In genomic region chr3:124787490-124788195, GRCh38 we compare ENCODE assay signal across 12 cellular contexts. TPM values are rescaled to one million over a fixed set of nuclear protein-coding genes. Genes with fewer than 3 reads are reported as not detected.
DNase-seq lines count a peak whose midpoint lies in the region; TF ChIP-seq lines count a peak whose summit lies in the region.
"Had no signal": no experiment of that assay in that cellular context is flagged by ENCODE, and none has a peak within 500 bp of the region (broad histone marks: within the 10 kb centered on the region; RNA-seq: fewer than 3 reads in every experiment).

No MANE protein-coding gene starts in this region.

- H3K27me3 ChIP-seq in KMS-11 (ENCODE audit: insufficient read depth, low read depth) (no peaks in the 10 kb centered on the region), adipocyte (replicated peaks; ENCODE audit: control insufficient read depth, insufficient read depth, low read length) (no peaks in the 10 kb centered on the region), right atrium auricular region (no peaks in the 10 kb centered on the region)

- no peaks in the 10 kb centered on the region for H3K9me3 ChIP-seq in adipocyte (ENCODE audit: control insufficient read depth, low read length)
- H3K9me3 ChIP-seq in right atrium auricular region, result no peaks in the 10 kb centered on the region

- DNase-seq in adipocyte (ENCODE audit: low read depth) (peak; percentile 34), right atrium auricular region (ENCODE audit: low spot score) (no peak), stromal cell of bone marrow (ENCODE audit: low read depth) (peak; percentile 67), GOT3 (lab: John Stamatoyannopoulos, UW) (no peak), NCI-H2081 treated with DMSO at 0.1 percent for 48 hours (lab: John Stamatoyannopoulos, UW) (no peak)
- no peak for DNase-seq in stimulated activated CD4-positive, alpha-beta T cell treated with anti-CD3 and anti-CD28 coated beads, Interleukin-2, amount 100 ng/mL, for 48 hours
- DNase-seq: activated T-cell treated with anti-CD3 and anti-CD28 coated beads, Interleukin-2, amount 50 U/mL, for 48 hours; cortex of kidney; natural killer cell; NCI-H1694 treated with DMSO at 0.1 percent for 48 hours; stimulated activated naive CD4-positive, alpha-beta T cell treated with Interleukin-2 at 50 U/mL for 16 hours had no signal

- H3K4me3 ChIP-seq in KMS-11 (IDR thresholded peaks at IDR 0.05; ENCODE audit: insufficient read depth, low read depth, low read length), result no peak overlapping the region
- H3K4me3 ChIP-seq in adipocyte (ENCODE audit: low read length), result no peak overlapping the region
- no peak overlapping the region for H3K4me3 ChIP-seq in right atrium auricular region

- H3K4me1 ChIP-seq in KMS-11 (ENCODE audit: low read depth, poor library complexity, severe bottlenecking), result peaks cover 91% of the 10 kb centered on the region
- H3K4me1 ChIP-seq in adipocyte (ENCODE audit: control insufficient read depth, insufficient read depth, low read length), result peaks cover 39% of the 10 kb centered on the region
- peaks cover 0 to 73% of the 10 kb centered on the region in 2 donors for H3K4me1 ChIP-seq in right atrium auricular region

- H3K9ac ChIP-seq in KMS-11 (peak overlapping the region; percentile 77; the same call in 1 of the 2 replicates), adipocyte (ENCODE audit: low read length) (peak overlapping the region; percentile 59)

- no peak for TF ChIP-seq CTCF in KMS-11 (conservative IDR thresholded peaks at IDR 0.05; ENCODE audit: low read depth, low read length)
- TF ChIP-seq CTCF in right atrium auricular region (IDR thresholded peaks at IDR 0.05), result no peak

- H3K4me2 ChIP-seq in KMS-11, result peak overlapping the region; percentile 66

- peak overlapping the region; percentile 97 for H3K27ac ChIP-seq in KMS-11
- peak overlapping the region; percentile 56 to 78 for H3K27ac ChIP-seq in right atrium auricular region

- H2AFZ ChIP-seq in KMS-11 (ENCODE audit: low read depth), result no peak overlapping the region

- H3K79me2 ChIP-seq in KMS-11 (ENCODE audit: insufficient read depth, low read depth), result peaks cover 19% of the 10 kb centered on the region; the same call in 1 of the 2 replicates

- H3K36me3 ChIP-seq in KMS-11 (ENCODE audit: insufficient read depth) (no peaks in the 10 kb centered on the region), adipocyte (ENCODE audit: control insufficient read depth, insufficient read depth, low read length, severe bottlenecking) (peaks cover 12% of the 10 kb centered on the region), right atrium auricular region (peaks cover 7% of the 10 kb centered on the region)

- H4K20me1 ChIP-seq in KMS-11 (ENCODE audit: insufficient read depth), result no peaks in the 10 kb centered on the region

RNA-seq across cellular contexts. Expression of gene UMPS, which starts 57.4 kb away (rescaled TPM):
- total RNA-seq in right atrium auricular region, result 10 to 100 TPM in 1 of 2 donors, 1 to 10 TPM in 1; 6.6 to 14.3 TPM

Comparison
In these comparisons a context has a peak if more than half of its experiments do, and no peak if none do; other contexts are left out.
1. DNase-seq: peak in adipocyte (single experiment) and stromal cell of bone marrow (single experiment); none in right atrium auricular region (single experiment), GOT3 (single experiment), stimulated activated CD4-positive, alpha-beta T cell treated with anti-CD3 and anti-CD28 coated beads, Interleukin-2, amount 100 ng/mL, for 48 hours (0 of 2) and NCI-H2081 treated with DMSO at 0.1 percent for 48 hours (single experiment).